In the genomic region with DNA sequence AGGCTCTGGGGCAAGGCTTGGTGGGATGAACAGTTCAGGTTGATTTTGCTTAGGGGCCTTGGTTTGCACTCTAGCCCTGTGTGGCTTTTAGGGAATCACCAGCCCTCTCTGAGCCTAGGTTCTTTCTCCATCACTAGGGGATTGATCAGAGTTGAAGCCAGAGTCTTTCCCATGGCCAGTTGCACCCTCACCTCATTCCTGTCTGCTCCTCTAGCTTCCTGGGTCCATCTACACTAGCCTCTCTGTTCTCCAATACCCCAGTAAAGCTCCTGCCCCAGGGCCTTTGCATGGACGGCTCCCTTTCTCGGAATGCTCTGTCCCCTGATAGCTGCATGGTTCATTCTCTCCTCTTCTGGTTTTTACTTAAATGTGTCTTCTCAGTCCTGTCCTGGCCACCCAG, we compare ENCODE assay signal across 1 cellular context.
TF ChIP-seq lines count a peak whose summit lies in the region.

No MANE protein-coding gene starts in this region.

TF ChIP-seq in HepG2, 621 proteins besides CTCF, POLR2A, EP300 and RAD21:
- TF ChIP-seq SETDB1 (CRISPR knock-in tag; IDR thresholded peaks at IDR 0.05; ENCODE audit: borderline replicate concordance) (no peak), MXD3 (CRISPR knock-in tag; IDR thresholded peaks at IDR 0.05) (no peak), ZNF335 (CRISPR knock-in tag; IDR thresholded peaks at IDR 0.05) (no peak), ZGPAT (CRISPR knock-in tag; IDR thresholded peaks at IDR 0.05) (no peak), FOXJ3 (CRISPR knock-in tag; IDR thresholded peaks at IDR 0.05; ENCODE audit: borderline replicate concordance) (no peak), BCL6 (CRISPR knock-in tag; IDR thresholded peaks at IDR 0.05) (no peak), MXI1 (IDR thresholded peaks at IDR 0.05; ENCODE audit: borderline replicate concordance, low read depth, low read length) (no peak), ZNF737 (CRISPR knock-in tag; IDR thresholded peaks at IDR 0.05; ENCODE audit: borderline replicate concordance) (no peak), SCMH1 (CRISPR knock-in tag; IDR thresholded peaks at IDR 0.05; ENCODE audit: borderline replicate concordance) (no peak), TRIM24 (CRISPR knock-in tag; IDR thresholded peaks at IDR 0.05) (no peak), ZNF101 (CRISPR knock-in tag; IDR thresholded peaks at IDR 0.05; ENCODE audit: borderline replicate concordance, low read depth) (no peak), ZNF678 (CRISPR knock-in tag; IDR thresholded peaks at IDR 0.05) (no peak)
- TF ChIP-seq, protein P1, sequence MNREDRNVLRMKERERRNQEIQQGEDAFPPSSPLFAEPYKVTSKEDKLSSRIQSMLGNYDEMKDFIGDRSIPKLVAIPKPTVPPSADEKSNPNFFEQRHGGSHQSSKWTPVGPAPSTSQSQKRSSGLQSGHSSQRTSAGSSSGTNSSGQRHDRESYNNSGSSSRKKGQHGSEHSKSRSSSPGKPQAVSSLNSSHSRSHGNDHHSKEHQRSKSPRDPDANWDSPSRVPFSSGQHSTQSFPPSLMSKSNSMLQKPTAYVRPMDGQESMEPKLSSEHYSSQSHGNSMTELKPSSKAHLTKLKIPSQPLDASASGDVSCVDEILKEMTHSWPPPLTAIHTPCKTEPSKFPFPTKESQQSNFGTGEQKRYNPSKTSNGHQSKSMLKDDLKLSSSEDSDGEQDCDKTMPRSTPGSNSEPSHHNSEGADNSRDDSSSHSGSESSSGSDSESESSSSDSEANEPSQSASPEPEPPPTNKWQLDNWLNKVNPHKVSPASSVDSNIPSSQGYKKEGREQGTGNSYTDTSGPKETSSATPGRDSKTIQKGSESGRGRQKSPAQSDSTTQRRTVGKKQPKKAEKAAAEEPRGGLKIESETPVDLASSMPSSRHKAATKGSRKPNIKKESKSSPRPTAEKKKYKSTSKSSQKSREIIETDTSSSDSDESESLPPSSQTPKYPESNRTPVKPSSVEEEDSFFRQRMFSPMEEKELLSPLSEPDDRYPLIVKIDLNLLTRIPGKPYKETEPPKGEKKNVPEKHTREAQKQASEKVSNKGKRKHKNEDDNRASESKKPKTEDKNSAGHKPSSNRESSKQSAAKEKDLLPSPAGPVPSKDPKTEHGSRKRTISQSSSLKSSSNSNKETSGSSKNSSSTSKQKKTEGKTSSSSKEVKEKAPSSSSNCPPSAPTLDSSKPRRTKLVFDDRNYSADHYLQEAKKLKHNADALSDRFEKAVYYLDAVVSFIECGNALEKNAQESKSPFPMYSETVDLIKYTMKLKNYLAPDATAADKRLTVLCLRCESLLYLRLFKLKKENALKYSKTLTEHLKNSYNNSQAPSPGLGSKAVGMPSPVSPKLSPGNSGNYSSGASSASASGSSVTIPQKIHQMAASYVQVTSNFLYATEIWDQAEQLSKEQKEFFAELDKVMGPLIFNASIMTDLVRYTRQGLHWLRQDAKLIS (CRISPR knock-in tag; IDR thresholded peaks at IDR 0.05), result no peak
- TF ChIP-seq, protein P2, sequence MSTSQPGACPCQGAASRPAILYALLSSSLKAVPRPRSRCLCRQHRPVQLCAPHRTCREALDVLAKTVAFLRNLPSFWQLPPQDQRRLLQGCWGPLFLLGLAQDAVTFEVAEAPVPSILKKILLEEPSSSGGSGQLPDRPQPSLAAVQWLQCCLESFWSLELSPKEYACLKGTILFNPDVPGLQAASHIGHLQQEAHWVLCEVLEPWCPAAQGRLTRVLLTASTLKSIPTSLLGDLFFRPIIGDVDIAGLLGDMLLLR (CRISPR knock-in tag; IDR thresholded peaks at IDR 0.05), result no peak
- TF ChIP-seq, protein P3, sequence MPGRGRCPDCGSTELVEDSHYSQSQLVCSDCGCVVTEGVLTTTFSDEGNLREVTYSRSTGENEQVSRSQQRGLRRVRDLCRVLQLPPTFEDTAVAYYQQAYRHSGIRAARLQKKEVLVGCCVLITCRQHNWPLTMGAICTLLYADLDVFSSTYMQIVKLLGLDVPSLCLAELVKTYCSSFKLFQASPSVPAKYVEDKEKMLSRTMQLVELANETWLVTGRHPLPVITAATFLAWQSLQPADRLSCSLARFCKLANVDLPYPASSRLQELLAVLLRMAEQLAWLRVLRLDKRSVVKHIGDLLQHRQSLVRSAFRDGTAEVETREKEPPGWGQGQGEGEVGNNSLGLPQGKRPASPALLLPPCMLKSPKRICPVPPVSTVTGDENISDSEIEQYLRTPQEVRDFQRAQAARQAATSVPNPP (CRISPR knock-in tag; IDR thresholded peaks at IDR 0.05), result no peak
- TF ChIP-seq, protein P4, sequence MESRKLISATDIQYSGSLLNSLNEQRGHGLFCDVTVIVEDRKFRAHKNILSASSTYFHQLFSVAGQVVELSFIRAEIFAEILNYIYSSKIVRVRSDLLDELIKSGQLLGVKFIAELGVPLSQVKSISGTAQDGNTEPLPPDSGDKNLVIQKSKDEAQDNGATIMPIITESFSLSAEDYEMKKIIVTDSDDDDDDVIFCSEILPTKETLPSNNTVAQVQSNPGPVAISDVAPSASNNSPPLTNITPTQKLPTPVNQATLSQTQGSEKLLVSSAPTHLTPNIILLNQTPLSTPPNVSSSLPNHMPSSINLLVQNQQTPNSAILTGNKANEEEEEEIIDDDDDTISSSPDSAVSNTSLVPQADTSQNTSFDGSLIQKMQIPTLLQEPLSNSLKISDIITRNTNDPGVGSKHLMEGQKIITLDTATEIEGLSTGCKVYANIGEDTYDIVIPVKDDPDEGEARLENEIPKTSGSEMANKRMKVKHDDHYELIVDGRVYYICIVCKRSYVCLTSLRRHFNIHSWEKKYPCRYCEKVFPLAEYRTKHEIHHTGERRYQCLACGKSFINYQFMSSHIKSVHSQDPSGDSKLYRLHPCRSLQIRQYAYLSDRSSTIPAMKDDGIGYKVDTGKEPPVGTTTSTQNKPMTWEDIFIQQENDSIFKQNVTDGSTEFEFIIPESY (CRISPR knock-in tag; IDR thresholded peaks at IDR 0.05), result no peak
- TF ChIP-seq, protein P5, sequence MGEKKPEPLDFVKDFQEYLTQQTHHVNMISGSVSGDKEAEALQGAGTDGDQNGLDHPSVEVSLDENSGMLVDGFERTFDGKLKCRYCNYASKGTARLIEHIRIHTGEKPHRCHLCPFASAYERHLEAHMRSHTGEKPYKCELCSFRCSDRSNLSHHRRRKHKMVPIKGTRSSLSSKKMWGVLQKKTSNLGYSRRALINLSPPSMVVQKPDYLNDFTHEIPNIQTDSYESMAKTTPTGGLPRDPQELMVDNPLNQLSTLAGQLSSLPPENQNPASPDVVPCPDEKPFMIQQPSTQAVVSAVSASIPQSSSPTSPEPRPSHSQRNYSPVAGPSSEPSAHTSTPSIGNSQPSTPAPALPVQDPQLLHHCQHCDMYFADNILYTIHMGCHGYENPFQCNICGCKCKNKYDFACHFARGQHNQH (CRISPR knock-in tag; IDR thresholded peaks at IDR 0.05), result no peak
